Comparison of ENCODE assay signal across 33 cellular contexts in genomic region chr5:146582015-146582414, GRCh38.
A peak's percentile ranks its signal among the peaks of the same experiment; 100 is the strongest.
DNase-seq lines count a peak whose midpoint lies in the region; ATAC-seq and TF ChIP-seq lines count a peak whose summit lies in the region.
"Had no signal": no experiment of that assay in that cellular context is flagged by ENCODE, and none has a peak within 500 bp of the region (broad histone marks: within the 10 kb centered on the region; RNA-seq: fewer than 3 reads in every experiment).

No MANE protein-coding gene starts in this region.

- peaks cover 5% of the 10 kb centered on the region for H3K27me3 Mint-ChIP-seq in glutamatergic neuron (ENCODE audit: unreplicated experiment)
- H3K27me3 Mint-ChIP-seq: CD4-positive, alpha-beta T cell had no signal

- no peaks in the 10 kb centered on the region for H3K9me3 ChIP-seq in neural cell (ENCODE audit: low read length)
- H3K9me3 ChIP-seq in smooth muscle cell (replicated peaks; ENCODE audit: low read depth): no peaks in the 10 kb centered on the region
- H3K9me3 ChIP-seq: A549, BE2C, BLaER1, Caco-2 had no signal

- peaks cover 3% of the 10 kb centered on the region for H3K36me3 ChIP-seq in neural cell (ENCODE audit: insufficient read depth, low read length)
- no peaks in the 10 kb centered on the region for H3K36me3 ChIP-seq in smooth muscle cell (ENCODE audit: low read depth)
- H3K36me3 ChIP-seq: BE2C; BLaER1; BLaER1 treated with 17β-estradiol and CSF1 and Interleukin-3, amounts not matched to agents 10 nM and 100 nM had no signal

- H3K4me1 Mint-ChIP-seq in glutamatergic neuron (ENCODE audit: low read depth, unreplicated experiment): peaks cover 21% of the 10 kb centered on the region
- H3K4me1 Mint-ChIP-seq: B cell; CD14-positive monocyte; CD4-positive, alpha-beta memory T cell; CD4-positive, CD25-positive, alpha-beta regulatory T cell; CD8-positive, alpha-beta memory T cell had no signal

- no peaks in the 10 kb centered on the region for H3F3A ChIP-seq in neural cell (ENCODE audit: insufficient read depth, low read length, poor library complexity, severe bottlenecking)
- no peaks in the 10 kb centered on the region for H3F3A ChIP-seq in smooth muscle cell (ENCODE audit: low read depth)

- no peak for TF ChIP-seq CTCF in glutamatergic neuron (IDR thresholded peaks at IDR 0.05; ENCODE audit: partially characterized antibody, unreplicated experiment)
- no peak for TF ChIP-seq CTCF in neural cell (IDR thresholded peaks at IDR 0.05; ENCODE audit: poor library complexity, severe bottlenecking)
- no peak for TF ChIP-seq CTCF in smooth muscle cell (IDR thresholded peaks at IDR 0.05; ENCODE audit: borderline replicate concordance, insufficient read depth, poor library complexity, severe bottlenecking)

- TF ChIP-seq RAD21 in neural cell (conservative IDR thresholded peaks at IDR 0.05): no peak

- H3K4me1 ChIP-seq in smooth muscle cell (ENCODE audit: low read depth): no peaks in the 10 kb centered on the region
- H3K4me1 ChIP-seq: A549; BE2C; BLaER1; BLaER1 treated with 17β-estradiol and CSF1 and Interleukin-3, amounts not matched to agents 10 nM and 100 nM; Caco-2 had no signal

- H3K4me2 ChIP-seq in neural cell (ENCODE audit: low read length): no peak overlapping the region
- no peak overlapping the region for H3K4me2 ChIP-seq in smooth muscle cell
- H3K4me2 ChIP-seq: A549; BLaER1; BLaER1 treated with 17β-estradiol and CSF1 and Interleukin-3, amounts not matched to agents 10 nM and 100 nM had no signal

- H3K4me3 Mint-ChIP-seq in glutamatergic neuron (ENCODE audit: unreplicated experiment): peak overlapping the region; percentile 61
- H3K4me3 Mint-ChIP-seq: B cell; CD14-positive monocyte; CD4-positive, alpha-beta memory T cell; CD4-positive, alpha-beta T cell; CD4-positive, CD25-positive, alpha-beta regulatory T cell; CD8-positive, alpha-beta memory T cell; CD8-positive, alpha-beta T cell had no signal

- no peaks in the 10 kb centered on the region for H3K9me2 ChIP-seq in neural cell (ENCODE audit: insufficient read depth, low read length)

- H3K79me2 ChIP-seq in neural cell (replicated peaks; ENCODE audit: insufficient read depth, low read length): no peaks in the 10 kb centered on the region
- no peaks in the 10 kb centered on the region for H3K79me2 ChIP-seq in smooth muscle cell (ENCODE audit: low read depth)

- H3K27ac ChIP-seq in neural cell (ENCODE audit: low read length) (peak overlapping the region; percentile 18), smooth muscle cell (ENCODE audit: low read depth) (no peak overlapping the region)
- H3K27ac ChIP-seq: 22Rv1; A549; BLaER1; BLaER1 treated with 17β-estradiol and CSF1 and Interleukin-3, amounts not matched to agents 10 nM and 100 nM; C4-2B had no signal

- peak; percentile 43 for TF ChIP-seq EP300 in neural cell (conservative IDR thresholded peaks at IDR 0.05; ENCODE audit: poor library complexity, severe bottlenecking)

- H3K36me3 Mint-ChIP-seq in glutamatergic neuron (ENCODE audit: unreplicated experiment): peaks cover 2% of the 10 kb centered on the region
- H3K36me3 Mint-ChIP-seq: CD14-positive monocyte; CD4-positive, CD25-positive, alpha-beta regulatory T cell; CD8-positive, alpha-beta T cell had no signal

- no peak for ATAC-seq in HG03565 (IDR thresholded peaks at IDR 0.05; ENCODE audit: unreplicated experiment)
- no peak for ATAC-seq in GM19455 (IDR thresholded peaks at IDR 0.05; ENCODE audit: unreplicated experiment)
- ATAC-seq: A549; CD8-positive, alpha-beta T cell had no signal

- H3K9ac ChIP-seq in neural cell (ENCODE audit: low read length): no peak overlapping the region
- no peak overlapping the region for H3K9ac ChIP-seq in smooth muscle cell (ENCODE audit: low read depth)
- H3K9ac ChIP-seq: BLaER1; BLaER1 treated with 17β-estradiol and CSF1 and Interleukin-3, amounts not matched to agents 10 nM and 100 nM had no signal

- H3K4me3 ChIP-seq in neural cell (ENCODE audit: low read length) (no peak overlapping the region), smooth muscle cell (no peak overlapping the region)
- H3K4me3 ChIP-seq: A549; BLaER1; BLaER1 treated with 17β-estradiol and CSF1 and Interleukin-3, amounts not matched to agents 10 nM and 100 nM had no signal

- H2AFZ ChIP-seq in neural cell (ENCODE audit: low read depth, low read length) (no peak overlapping the region), smooth muscle cell (ENCODE audit: low read depth) (no peak overlapping the region)

- H4K20me1 ChIP-seq in neural cell (ENCODE audit: insufficient read depth): no peaks in the 10 kb centered on the region
- H4K20me1 ChIP-seq in smooth muscle cell (ENCODE audit: low read depth): no peaks in the 10 kb centered on the region
- H4K20me1 ChIP-seq: BLaER1; BLaER1 treated with 17β-estradiol and CSF1 and Interleukin-3, amounts not matched to agents 10 nM and 100 nM had no signal

- H3K27me3 ChIP-seq in neural cell (ENCODE audit: insufficient read depth, low read depth, low read length): no peaks in the 10 kb centered on the region
- H3K27me3 ChIP-seq in smooth muscle cell (ENCODE audit: low read depth): no peaks in the 10 kb centered on the region
- H3K27me3 ChIP-seq: BE2C; BLaER1; BLaER1 treated with 17β-estradiol and CSF1 and Interleukin-3, amounts not matched to agents 10 nM and 100 nM had no signal

- DNase-seq in glutamatergic neuron (no peak), retina (peak; percentile 54), smooth muscle cell (lab: John Stamatoyannopoulos, UW; ENCODE audit: unreplicated experiment) (no peak)
- DNase-seq: 8988T; ACHN; AML-193; BE2C; C1 segment of cervical spinal cord; Caco-2; Calu3; CD4-positive, alpha-beta memory T cell; CD4-positive, alpha-beta T cell; CD4-positive, CD25-positive, alpha-beta regulatory T cell; CD8-positive, alpha-beta memory T cell; CD8-positive, alpha-beta T cell; COR-L47; DMS 273 treated with DMSO at 0.1 percent for 48 hours; DMS153; DMS53; DMS79; DMS79 treated with DMSO at 0.1 percent for 48 hours; DND-41; EL had no signal

- peak overlapping the region; percentile 81 for H3K27ac Mint-ChIP-seq in glutamatergic neuron (ENCODE audit: unreplicated experiment)
- H3K27ac Mint-ChIP-seq: B cell; CD14-positive monocyte; CD4-positive, alpha-beta memory T cell; CD4-positive, alpha-beta T cell; CD4-positive, CD25-positive, alpha-beta regulatory T cell; CD8-positive, alpha-beta memory T cell; CD8-positive, alpha-beta T cell had no signal

- peaks cover 11% of the 10 kb centered on the region for H3K9me3 Mint-ChIP-seq in glutamatergic neuron (ENCODE audit: unreplicated experiment)
- H3K9me3 Mint-ChIP-seq: CD4-positive, alpha-beta T cell; CD8-positive, alpha-beta T cell had no signal

TF ChIP-seq in neural cell, 6 proteins besides CTCF, POLR2A, EP300 and RAD21:
- TF ChIP-seq SMC3 (conservative IDR thresholded peaks at IDR 0.05; ENCODE audit: poor library complexity) (no peak), EZH2 (IDR thresholded peaks at IDR 0.05; ENCODE audit: borderline replicate concordance, insufficient read depth, low read length, poor library complexity, severe bottlenecking) (no peak), TAF1 (IDR thresholded peaks at IDR 0.05; ENCODE audit: low read depth) (no peak), MXI1 (conservative IDR thresholded peaks at IDR 0.05; ENCODE audit: poor library complexity, severe bottlenecking) (no peak), POLR2AphosphoS5 (IDR thresholded peaks at IDR 0.05) (peak; percentile 47), REST (IDR thresholded peaks at IDR 0.05; ENCODE audit: borderline replicate concordance) (peak; percentile 55)
TF ChIP-seq in neural cell: peak in this region for 2.
